ENCODE assay signal across 8 cellular contexts in genomic region chr6:26328265-26328844, GRCh38. TPM values are rescaled to one million over a fixed set of nuclear protein-coding genes. Genes with fewer than 3 reads are reported as not detected.
DNase-seq lines count a peak whose midpoint lies in the region; ATAC-seq, FAIRE-seq and TF ChIP-seq lines count a peak whose summit lies in the region.

No MANE protein-coding gene starts in this region.

- TF ChIP-seq EP300 in A549 (IDR thresholded peaks at IDR 0.05), result no peak

- peaks cover 7% of the 10 kb centered on the region; the same call in 1 of the 3 replicates for H3K4me1 ChIP-seq in A549

- FAIRE-seq in A549 (lab: Jason Lieb, UNC), result no peak

- CTCF ChIA-PET in A549 (lab: Yijun Ruan, JAX), result interaction anchor here (0.7 to 3.0 kb wide), 6 partner anchors 11 to 267 kb away, joined by 3 to 19 read pairs (median 4); no protein-coding TSS in a partner anchor

- DNase-seq in A549 (ENCODE audit: low read depth in 1 of 2, low spot score in 1 of 2), result peak in 1 of 2 experiments; percentile 73
- no peak for DNase-seq in GM06990 (ENCODE audit: extremely low read depth, insufficient read length)
- peak; percentile 65 for DNase-seq in SK-MEL-5 (ENCODE audit: low read depth, low spot score)
- no peak for DNase-seq in epithelial cell of prostate (ENCODE audit: low read depth, low spot score)
- DNase-seq in CD1c-positive myeloid dendritic cell (ENCODE audit: extremely low spot score), result no peak
- no peak for DNase-seq in NCI-H1417 treated with DMSO at 0.1 percent for 48 hours (lab: John Stamatoyannopoulos, UW)

- TF ChIP-seq CTCF in A549 (IDR thresholded peaks at IDR 0.05), result no peak
- TF ChIP-seq CTCF in GM06990 (IDR thresholded peaks at IDR 0.05; ENCODE audit: insufficient read depth, low read length, poor library complexity, severe bottlenecking), result no peak

- H3K36me3 ChIP-seq in GM06990 (ENCODE audit: control insufficient read depth, insufficient read depth, low read length), result no peaks in the 10 kb centered on the region

- H3K9me3 ChIP-seq in A549, result no peaks in the 10 kb centered on the region

- in situ Hi-C loops in SK-MEL-5 (cut with HindIII; ENCODE audit: low pct_unique_long_range_greater_than_20kb, low sequenced_read_pairs), result no loop called here

- WGBS in A549 (ENCODE audit: missing lambda C conversion rate), result 2% methylated on average over 12 of the region's 13 CpGs

- peak overlapping the region; percentile 81 for H3K4me2 ChIP-seq in A549

- POLR2A ChIA-PET in A549 (lab: Yijun Ruan, JAX), result no interaction called here

- TF ChIP-seq POLR2A in A549 (IDR thresholded peaks at IDR 0.05; ENCODE audit: low read length), result no peak

- H3K4me3 ChIP-seq in A549 (peak overlapping the region; percentile 69), GM06990 (replicated peaks; ENCODE audit: low read depth, low read length) (peak overlapping the region; percentile 51)

- ATAC-seq in A549 (peak in 1 of 2 experiments; percentile 31; a peak in 3 of 6 replicates), HG02852 (IDR thresholded peaks at IDR 0.05; ENCODE audit: unreplicated experiment) (no peak), GM21737 (IDR thresholded peaks at IDR 0.05; ENCODE audit: unreplicated experiment) (no peak)

- no peak for TF ChIP-seq RAD21 in A549 (conservative IDR thresholded peaks at IDR 0.05 in 1 of 2, IDR thresholded peaks at IDR 0.05 in 1 of 2)

- H3K27ac ChIP-seq in A549 (peak overlapping the region; percentile 42 to 82), epithelial cell of prostate (peak overlapping the region; percentile 32)

- H3K27me3 ChIP-seq in GM06990 (replicated peaks; ENCODE audit: control insufficient read depth, insufficient read depth, low read length), result no peaks in the 10 kb centered on the region

TF ChIP-seq in A549, 52 proteins besides CTCF, POLR2A, EP300 and RAD21:
- TF ChIP-seq ELK1 (IDR thresholded peaks at IDR 0.05; ENCODE audit: low read depth, low read length), result no peak
- no peak for TF ChIP-seq HOXB13 (CRISPR knock-in tag; IDR thresholded peaks at IDR 0.05; ENCODE audit: low read depth)
- no peak for TF ChIP-seq HOXA7 (CRISPR knock-in tag; IDR thresholded peaks at IDR 0.05)
- no peak for TF ChIP-seq CHD2 (IDR thresholded peaks at IDR 0.05; ENCODE audit: low read length, partially characterized antibody)
- no peak for TF ChIP-seq FOXS1 (CRISPR knock-in tag; IDR thresholded peaks at IDR 0.05)
- no peak for TF ChIP-seq REST (IDR thresholded peaks at IDR 0.05)
- no peak for TF ChIP-seq POLR2AphosphoS2 (conservative IDR thresholded peaks at IDR 0.05; ENCODE audit: low read length)
- TF ChIP-seq ZSCAN20 (CRISPR knock-in tag; IDR thresholded peaks at IDR 0.05), result no peak
- TF ChIP-seq NFE2L2 (conservative IDR thresholded peaks at IDR 0.05; ENCODE audit: low read length), result no peak
- no peak for TF ChIP-seq RCOR1 (IDR thresholded peaks at IDR 0.05; ENCODE audit: low read depth, low read length)
- no peak for TF ChIP-seq PBX3 (IDR thresholded peaks at IDR 0.05)
- TF ChIP-seq HMGXB4 (CRISPR knock-in tag; IDR thresholded peaks at IDR 0.05; ENCODE audit: borderline replicate concordance), result 0 out of 2 replicates have a peak, but pooled peaks have one; percentile 57
- TF ChIP-seq TFCP2L1 (CRISPR knock-in tag; IDR thresholded peaks at IDR 0.05), result no peak
- TF ChIP-seq CHD4 (IDR thresholded peaks at IDR 0.05; ENCODE audit: borderline replicate concordance), result peak; percentile 23; the same call in 1 of the 2 replicates
- TF ChIP-seq JUNB (IDR thresholded peaks at IDR 0.05), result no peak
- TF ChIP-seq JUN (IDR thresholded peaks at IDR 0.05), result no peak
- no peak for TF ChIP-seq ESRRA (IDR thresholded peaks at IDR 0.05; ENCODE audit: borderline replicate concordance, low read length)
- no peak for TF ChIP-seq EHMT2 (IDR thresholded peaks at IDR 0.05; ENCODE audit: low read depth)

RNA-seq across cellular contexts. Expression of gene BTN3A2, which starts 36.6 kb away (rescaled TPM):
- 13.4 and 13.5 TPM in 2 replicates for polyA plus RNA-seq in A549 (2011; rRNA removed)
- polyA plus RNA-seq in A549 (2012; cell fraction: cytosol; rRNA removed), result 4.3 and 5.5 TPM in 2 replicates
- 3.3 and 4.1 TPM in 2 replicates for polyA plus RNA-seq in A549 (2012; cell fraction: nucleus; rRNA removed)
- polyA plus RNA-seq in A549 (2017; fragmentation: RNase III; extraction: RNeasy Plus Mini Kit Qiagen cat#74134 plus additional on column Dnase treatment), result 4.2 to 5.1 TPM (median 4.8 TPM) in 3 replicates
- polyA minus RNA-seq in A549 (2011; rRNA and poly(A)+ RNA removed), result 4.9 and 11.7 TPM in 2 replicates
- 50.9 and 54.3 TPM in 2 replicates for total RNA-seq in SK-MEL-5 (2014; rRNA removed; shearing (Covaris generic))
- 51.2 and 68.9 TPM in 2 replicates for polyA plus RNA-seq in SK-MEL-5 (2015; cell fraction: cytosol; rRNA removed)
- polyA plus RNA-seq in SK-MEL-5 (2015; cell fraction: nucleus; rRNA removed), result 87.7 and 103 TPM in 2 replicates

RNA-seq across cellular contexts. Expression of gene BTN2A2, which starts 54.6 kb away (rescaled TPM):
- polyA plus RNA-seq in A549 (2011; rRNA removed) (6.5 and 7.0 TPM in 2 replicates), A549 (2017; fragmentation: RNase III; extraction: RNeasy Plus Mini Kit Qiagen cat#74134 plus additional on column Dnase treatment) (6.7 to 9.5 TPM (median 7.5 TPM) in 3 replicates)
- 4.2 and 5.2 TPM in 2 replicates for polyA plus RNA-seq in A549 (2012; cell fraction: cytosol; rRNA removed)
- polyA plus RNA-seq in A549 (2012; cell fraction: nucleus; rRNA removed), result 11.0 and 17.8 TPM in 2 replicates
- 12.2 and 13.0 TPM in 2 replicates for polyA minus RNA-seq in A549 (2011; rRNA and poly(A)+ RNA removed)
- total RNA-seq in SK-MEL-5 (2014; rRNA removed; shearing (Covaris generic)), result 56.0 and 62.1 TPM in 2 replicates
- polyA plus RNA-seq in SK-MEL-5 (2015; cell fraction: cytosol; rRNA removed), result 32.5 and 38.7 TPM in 2 replicates
- polyA plus RNA-seq in SK-MEL-5 (2015; cell fraction: nucleus; rRNA removed), result 157 TPM in 2 replicates
